Comparison of ENCODE assay signal across 1 cellular context in the genomic region with DNA sequence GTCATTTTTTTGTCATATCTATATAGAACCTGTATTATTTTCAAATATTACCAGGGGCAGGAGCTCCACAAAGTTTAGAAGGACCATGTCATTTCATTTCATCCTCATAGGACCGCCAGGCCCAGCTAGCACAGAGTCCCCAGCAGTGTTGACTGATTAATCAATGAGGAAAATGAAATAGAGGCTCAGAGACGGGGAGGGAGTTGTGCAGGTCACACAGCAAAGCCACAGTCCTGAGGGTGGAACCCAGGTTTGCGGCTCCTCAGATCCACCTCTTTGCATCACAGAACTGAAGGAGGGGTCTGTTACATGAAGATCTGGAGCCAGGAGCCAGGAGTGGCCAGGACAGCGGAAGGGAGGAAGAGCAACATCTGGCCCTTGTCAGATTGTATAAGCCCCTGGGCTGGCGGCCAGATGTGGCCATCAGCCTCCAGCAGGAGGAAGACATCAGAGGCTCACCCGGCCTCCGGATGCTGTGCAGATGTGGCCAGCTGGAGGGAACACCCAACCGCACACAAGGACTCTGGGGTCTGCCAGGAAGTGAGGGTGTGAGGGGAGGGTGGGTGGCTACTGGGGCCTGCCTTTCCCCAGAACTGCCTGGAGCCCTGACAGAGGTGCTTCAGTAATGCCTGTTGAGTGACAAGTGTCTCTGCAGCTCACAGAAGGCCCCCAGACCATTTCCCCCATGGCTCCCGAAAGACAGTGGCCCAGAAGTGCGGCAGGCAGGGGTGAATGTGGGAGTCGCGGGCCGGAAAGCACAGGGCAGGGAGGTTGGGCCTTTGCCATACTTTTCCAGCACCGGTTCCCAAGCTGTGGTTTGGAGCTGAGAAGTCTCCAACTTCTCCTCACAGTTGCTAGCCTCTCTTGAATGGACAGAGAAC.
TF ChIP-seq lines count a peak whose summit lies in the region.

No MANE protein-coding gene starts in this region.

TF ChIP-seq in SK-N-SH treated with all-trans-retinoic acid at 6 μM for 48 hours, 23 proteins besides CTCF, POLR2A, EP300 and RAD21 (continued from another document):
- TF ChIP-seq, protein P1, sequence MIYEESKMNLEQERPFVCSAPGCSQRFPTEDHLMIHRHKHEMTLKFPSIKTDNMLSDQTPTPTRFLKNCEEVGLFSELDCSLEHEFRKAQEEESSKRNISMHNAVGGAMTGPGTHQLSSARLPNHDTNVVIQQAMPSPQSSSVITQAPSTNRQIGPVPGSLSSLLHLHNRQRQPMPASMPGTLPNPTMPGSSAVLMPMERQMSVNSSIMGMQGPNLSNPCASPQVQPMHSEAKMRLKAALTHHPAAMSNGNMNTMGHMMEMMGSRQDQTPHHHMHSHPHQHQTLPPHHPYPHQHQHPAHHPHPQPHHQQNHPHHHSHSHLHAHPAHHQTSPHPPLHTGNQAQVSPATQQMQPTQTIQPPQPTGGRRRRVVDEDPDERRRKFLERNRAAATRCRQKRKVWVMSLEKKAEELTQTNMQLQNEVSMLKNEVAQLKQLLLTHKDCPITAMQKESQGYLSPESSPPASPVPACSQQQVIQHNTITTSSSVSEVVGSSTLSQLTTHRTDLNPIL (CRISPR knock-in tag; IDR thresholded peaks at IDR 0.05; ENCODE audit: low read depth) = no peak
- TF ChIP-seq GLIS3 (CRISPR knock-in tag; IDR thresholded peaks at IDR 0.05) (no peak), OSR1 (CRISPR knock-in tag; IDR thresholded peaks at IDR 0.05) (no peak), PPARA (CRISPR knock-in tag; IDR thresholded peaks at IDR 0.05; ENCODE audit: borderline replicate concordance) (no peak), ZNF8 (CRISPR knock-in tag; IDR thresholded peaks at IDR 0.05) (no peak), SNAI2 (CRISPR knock-in tag; IDR thresholded peaks at IDR 0.05) (no peak), ZFP3 (CRISPR knock-in tag; IDR thresholded peaks at IDR 0.05) (no peak)
TF ChIP-seq in SK-N-SH treated with all-trans-retinoic acid at 6 μM for 48 hours: peak in this region for 2.
